In the genomic region with DNA sequence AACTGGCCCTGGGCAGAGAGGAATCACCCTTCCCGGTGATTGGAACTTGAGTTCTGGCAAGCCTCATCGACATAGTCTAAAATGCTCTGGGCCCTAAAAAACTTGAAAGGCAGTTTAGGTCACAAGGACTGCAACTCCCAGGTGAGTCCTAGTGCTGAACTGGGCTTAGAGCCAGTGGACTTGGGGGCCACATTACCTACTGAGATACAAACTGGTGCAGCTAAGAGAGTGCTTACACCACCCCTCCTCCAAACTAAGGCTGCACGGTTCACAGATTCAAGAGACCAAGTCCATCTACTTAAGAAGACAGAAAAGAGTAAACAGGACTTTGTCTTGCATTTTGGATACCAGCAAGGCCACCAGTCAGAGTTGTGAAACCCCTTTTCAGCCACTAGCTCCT, we compare ENCODE assay signal across 8 cellular contexts.
"Had no signal": no experiment of that assay in that cellular context is flagged by ENCODE, and none has a peak within 500 bp of the region (broad histone marks: within the 10 kb centered on the region; RNA-seq: fewer than 3 reads in every experiment).

No MANE protein-coding gene starts in this region.

- DNase-seq: GDM1, GF-D8 had no signal

- ATAC-seq: GM12878 had no signal

- H3K4me3 ChIP-seq: GM12878 had no signal

- FAIRE-seq: G401.6, GM12878, GM12891, GM12892, GM18507, GM19239 had no signal
